Comparison of ENCODE assay signal across 10 cellular contexts in the genomic region with DNA sequence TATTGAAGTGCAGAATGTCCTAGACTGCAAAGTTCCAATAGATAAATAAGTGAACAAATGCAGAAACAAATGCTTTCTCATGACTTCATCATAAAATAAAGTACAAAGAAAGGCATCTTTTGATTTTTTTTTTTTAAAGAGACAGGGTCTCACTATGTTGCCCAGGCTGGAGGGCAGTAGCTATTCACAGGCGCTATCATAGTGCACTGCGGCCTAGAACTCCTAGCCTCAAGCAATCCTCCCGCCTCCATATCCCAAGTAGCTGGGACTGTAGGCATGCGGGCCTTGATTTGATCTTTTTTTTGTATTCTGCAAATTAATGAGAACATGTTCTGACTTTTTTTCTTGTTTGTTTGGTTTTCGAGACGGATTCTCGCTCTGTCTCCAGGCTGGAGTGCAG. TPM values are rescaled to one million over a fixed set of nuclear protein-coding genes. Genes with fewer than 3 reads are reported as not detected.
DNase-seq lines count a peak whose midpoint lies in the region; ATAC-seq, FAIRE-seq and TF ChIP-seq lines count a peak whose summit lies in the region.
"Had no signal": no experiment of that assay in that cellular context is flagged by ENCODE, and none has a peak within 500 bp of the region (broad histone marks: within the 10 kb centered on the region; RNA-seq: fewer than 3 reads in every experiment).

No MANE protein-coding gene starts in this region.

- H3K9me3 ChIP-seq in OCI-LY1 (ENCODE audit: low read length) (no peaks in the 10 kb centered on the region), endothelial cell of umbilical vein (replicated peaks; ENCODE audit: control insufficient read depth, insufficient read depth, low read length) (no peaks in the 10 kb centered on the region), skeletal muscle satellite cell (replicated peaks; ENCODE audit: low read length) (no peaks in the 10 kb centered on the region)

- H3K27ac ChIP-seq in OCI-LY1 (ENCODE audit: low read depth, low read length, poor library complexity, severe bottlenecking) (no peak overlapping the region), endothelial cell of umbilical vein (ENCODE audit: insufficient read depth, low read depth, low read length) (no peak overlapping the region)

- no peaks in the 10 kb centered on the region for H3K9me3 Mint-ChIP-seq in activated CD4-positive, alpha-beta T cell treated with anti-CD3 and anti-CD28 coated beads, Interleukin-2, amount 10 ng/mL, durations not matched to agents 24 days and 14 days

- no peak for ATAC-seq in HG03521 (IDR thresholded peaks at IDR 0.05; ENCODE audit: unreplicated experiment)

- dilution Hi-C loops in endothelial cell of umbilical vein (cut with MboI; ENCODE audit: extremely low pct_ligation_motif_present, low sequenced_read_pairs) = no loop called here

- TF ChIP-seq POLR2A in endothelial cell of umbilical vein (IDR thresholded peaks at IDR 0.05; ENCODE audit: low read depth, low read length) = no peak

- no peaks in the 10 kb centered on the region for H3F3A ChIP-seq in OCI-LY1 (ENCODE audit: insufficient read depth, low read length)

- DNase-seq in activated CD4-positive, alpha-beta T cell treated with anti-CD3 and anti-CD28 coated beads, Interleukin-2, amount 10 ng/mL, durations not matched to agents 24 days and 14 days = no peak
- DNase-seq in activated CD4-positive, alpha-beta T cell treated with anti-CD3 and anti-CD28 coated beads for 1 hour = no peak
- DNase-seq in endothelial cell of umbilical vein (ENCODE audit: low read depth, low spot score) = no peak
- no peak for DNase-seq in NCI-H1048 (lab: John Stamatoyannopoulos, UW)
- no peak for DNase-seq in NCI-H1694 treated with DMSO at 0.1 percent for 48 hours (lab: John Stamatoyannopoulos, UW)
- DNase-seq: effector CD4-positive, alpha-beta T cell; NCI-H524 had no signal

- BruUV-seq in endothelial cell of umbilical vein (replicated peaks; lab: Mats Ljungman, UMichigan) = no TSS peak

- peaks cover 35% of the 10 kb centered on the region for H3K4me1 Mint-ChIP-seq in activated CD4-positive, alpha-beta T cell treated with anti-CD3 and anti-CD28 coated beads, Interleukin-2, amount 10 ng/mL, durations not matched to agents 24 days and 14 days

- H3K36me3 Mint-ChIP-seq in activated CD4-positive, alpha-beta T cell treated with anti-CD3 and anti-CD28 coated beads, Interleukin-2, amount 10 ng/mL, durations not matched to agents 24 days and 14 days (ENCODE audit: low read depth) = peaks cover 23% of the 10 kb centered on the region

- H3K4me2 ChIP-seq in OCI-LY1 (ENCODE audit: low read length) = peak overlapping the region; percentile 87; the same call in 1 of the 2 replicates
- H3K4me2 ChIP-seq in endothelial cell of umbilical vein (ENCODE audit: insufficient read depth, low read length) = peak overlapping the region; percentile 96
- peak overlapping the region; percentile 75 for H3K4me2 ChIP-seq in skeletal muscle satellite cell (ENCODE audit: low read length)

- H2AFZ ChIP-seq in OCI-LY1 (ENCODE audit: low read length) (no peak overlapping the region), endothelial cell of umbilical vein (ENCODE audit: low read depth, low read length) (no peak overlapping the region)

- FAIRE-seq in endothelial cell of umbilical vein (lab: Jason Lieb, UNC) = no peak

- H3K27me3 ChIP-seq in OCI-LY1 (ENCODE audit: insufficient read depth, low read length) (no peaks in the 10 kb centered on the region), endothelial cell of umbilical vein (ENCODE audit: control insufficient read depth in 2 of 2, insufficient read depth in 2 of 2, low read length in 2 of 2) (no peaks in the 10 kb centered on the region), skeletal muscle satellite cell (ENCODE audit: control insufficient read depth, insufficient read depth, low read length) (no peaks in the 10 kb centered on the region)

- H3K9ac ChIP-seq in OCI-LY1 (ENCODE audit: low read length) (no peak overlapping the region), endothelial cell of umbilical vein (replicated peaks; ENCODE audit: extremely low read depth, insufficient read depth, low read length) (no peak overlapping the region), skeletal muscle satellite cell (ENCODE audit: low read depth, low read length) (peak overlapping the region; percentile 100)

- H3K27ac Mint-ChIP-seq in activated CD4-positive, alpha-beta T cell treated with anti-CD3 and anti-CD28 coated beads, Interleukin-2, amount 10 ng/mL, durations not matched to agents 24 days and 14 days = no peak overlapping the region

- intact Hi-C loops in activated CD4-positive, alpha-beta T cell treated with anti-CD3 and anti-CD28 coated beads, Interleukin-2, amount 10 ng/mL, durations not matched to agents 24 days and 14 days (cut with micrococcal nuclease) = loop anchor here (5.0 kb wide), 3 partner anchors 137 to 267 kb away; a partner anchor contains a TSS
- intact Hi-C loops in endothelial cell of umbilical vein (cut with micrococcal nuclease) = no loop called here

- CTCF ChIA-PET in endothelial cell of umbilical vein (lab: Charles Lee) = interaction anchor here (0.7 to 1.0 kb wide), 2 partner anchors 20 to 34 kb away, joined by 3 read pairs; no protein-coding TSS in a partner anchor

- H3K9me1 ChIP-seq in endothelial cell of umbilical vein (replicated peaks; ENCODE audit: control insufficient read depth, extremely low read depth, insufficient read depth, low read length) = no peaks in the 10 kb centered on the region

- no peaks in the 10 kb centered on the region for H3K9me2 ChIP-seq in OCI-LY1 (ENCODE audit: low read depth, low read length)

- H3K36me3 ChIP-seq in OCI-LY1 (ENCODE audit: insufficient read depth, low read length) (peaks cover 6% of the 10 kb centered on the region; the same call in 1 of the 2 replicates), endothelial cell of umbilical vein (ENCODE audit: control insufficient read depth in 2 of 2, extremely low read depth in 1 of 2, insufficient read depth in 2 of 2, low read length in 2 of 2) (peaks cover 0 to 2% of the 10 kb centered on the region in 2 experiments), skeletal muscle satellite cell (ENCODE audit: insufficient read depth, low read length) (peaks cover 2% of the 10 kb centered on the region)

- POLR2A ChIA-PET in endothelial cell of umbilical vein (lab: Charles Lee) = no interaction called here

- TF ChIP-seq CTCF in OCI-LY1 (IDR thresholded peaks at IDR 0.05; ENCODE audit: low read length) (no peak), endothelial cell of umbilical vein (IDR thresholded peaks at IDR 0.05; ENCODE audit: extremely low read depth in 1 of 2, insufficient read depth in 1 of 2, low read depth in 1 of 2, low read length in 2 of 2) (no peak)

- peak overlapping the region; percentile 45 for H3K4me3 Mint-ChIP-seq in activated CD4-positive, alpha-beta T cell treated with anti-CD3 and anti-CD28 coated beads, Interleukin-2, amount 10 ng/mL, durations not matched to agents 24 days and 14 days

- no peaks in the 10 kb centered on the region for H3K27me3 Mint-ChIP-seq in activated CD4-positive, alpha-beta T cell treated with anti-CD3 and anti-CD28 coated beads, Interleukin-2, amount 10 ng/mL, durations not matched to agents 24 days and 14 days

- H3K79me2 ChIP-seq in OCI-LY1 (ENCODE audit: insufficient read depth, low read length) = peaks cover 70% of the 10 kb centered on the region
- peaks cover 71% of the 10 kb centered on the region for H3K79me2 ChIP-seq in endothelial cell of umbilical vein (ENCODE audit: control insufficient read depth, insufficient read depth, low read length)

- H3K4me3 ChIP-seq in OCI-LY1 (ENCODE audit: low read depth, low read length, poor library complexity, severe bottlenecking) (no peak overlapping the region), endothelial cell of umbilical vein (replicated peaks in 1 of 3; ENCODE audit: insufficient read depth in 1 of 3, low read depth in 1 of 3, low read length in 3 of 3) (peak overlapping the region in 1 of 3 experiments; percentile 90), skeletal muscle satellite cell (ENCODE audit: low read length) (peak overlapping the region; percentile 91)

- H3K4me1 ChIP-seq in OCI-LY1 (ENCODE audit: insufficient read depth, low read length, severe bottlenecking) = peaks cover 26% of the 10 kb centered on the region
- peaks cover 19% of the 10 kb centered on the region for H3K4me1 ChIP-seq in endothelial cell of umbilical vein (ENCODE audit: control insufficient read depth, extremely low read depth, insufficient read depth, low read length)
- peaks cover 42% of the 10 kb centered on the region for H3K4me1 ChIP-seq in skeletal muscle satellite cell (ENCODE audit: control insufficient read depth, insufficient read depth, low read length)

- H4K20me1 ChIP-seq in OCI-LY1 (ENCODE audit: insufficient read depth, low read length) (no peaks in the 10 kb centered on the region), endothelial cell of umbilical vein (replicated peaks; ENCODE audit: control insufficient read depth, extremely low read depth, insufficient read depth, low read length) (peaks cover 5% of the 10 kb centered on the region)

RNA-seq across cellular contexts. Expression of a gene that starts 2.4 kb away (rescaled TPM):
- 147 and 150 TPM in 2 replicates for total RNA-seq in activated CD4-positive, alpha-beta T cell treated with anti-CD3 and anti-CD28 coated beads, Interleukin-2, amount 10 ng/mL, durations not matched to agents 24 days and 14 days
- 168 and 172 TPM in 2 replicates for total RNA-seq in endothelial cell of umbilical vein
- polyA plus RNA-seq in endothelial cell of umbilical vein = 180 and 188 TPM in 2 replicates
- polyA plus RNA-seq in endothelial cell of umbilical vein (2011; cell fraction: cytosol; rRNA removed) = 184 and 190 TPM in 2 replicates
- 83.4 and 98.1 TPM in 2 replicates for polyA plus RNA-seq in endothelial cell of umbilical vein (2011; cell fraction: nucleus; rRNA removed)
- 138 and 176 TPM in 2 replicates for polyA plus RNA-seq in endothelial cell of umbilical vein (2012)
- polyA minus RNA-seq in endothelial cell of umbilical vein = 185 and 191 TPM in 2 replicates
- 49.5 TPM for polyA minus RNA-seq in endothelial cell of umbilical vein (2011; cell fraction: cytosol; rRNA and poly(A)+ RNA removed)
- polyA minus RNA-seq in endothelial cell of umbilical vein (2011; cell fraction: nucleus; rRNA and poly(A)+ RNA removed) = 38.0 and 59.9 TPM in 2 replicates
- total RNA-seq in skeletal muscle satellite cell (2012; rRNA removed) = 161 and 162 TPM in 2 replicates

RNA-seq across cellular contexts. Expression of a gene that starts 8.9 kb away (rescaled TPM):
- total RNA-seq in activated CD4-positive, alpha-beta T cell treated with anti-CD3 and anti-CD28 coated beads, Interleukin-2, amount 10 ng/mL, durations not matched to agents 24 days and 14 days = 17.6 and 19.1 TPM in 2 replicates
- total RNA-seq in endothelial cell of umbilical vein = 16.7 and 17.0 TPM in 2 replicates
- 26.5 and 28.7 TPM in 2 replicates for polyA plus RNA-seq in endothelial cell of umbilical vein
- 30.0 and 32.2 TPM in 2 replicates for polyA plus RNA-seq in endothelial cell of umbilical vein (2011; cell fraction: cytosol; rRNA removed)
- polyA plus RNA-seq in endothelial cell of umbilical vein (2011; cell fraction: nucleus; rRNA removed) = 31.6 and 32.7 TPM in 2 replicates
- polyA plus RNA-seq in endothelial cell of umbilical vein (2012) = 21.6 and 26.2 TPM in 2 replicates
- 24.4 and 30.5 TPM in 2 replicates for polyA minus RNA-seq in endothelial cell of umbilical vein
- 9.1 TPM for polyA minus RNA-seq in endothelial cell of umbilical vein (2011; cell fraction: cytosol; rRNA and poly(A)+ RNA removed)
- 7.5 and 11.7 TPM in 2 replicates for polyA minus RNA-seq in endothelial cell of umbilical vein (2011; cell fraction: nucleus; rRNA and poly(A)+ RNA removed)
- total RNA-seq in skeletal muscle satellite cell (2012; rRNA removed) = 31.2 and 40.6 TPM in 2 replicates

RNA-seq across cellular contexts. Expression of a gene that starts 32.8 kb away (rescaled TPM):
- 1.3 and 1.7 TPM in 2 replicates for total RNA-seq in activated CD4-positive, alpha-beta T cell treated with anti-CD3 and anti-CD28 coated beads, Interleukin-2, amount 10 ng/mL, durations not matched to agents 24 days and 14 days
- 183 and 227 TPM in 2 replicates for total RNA-seq in endothelial cell of umbilical vein
- polyA plus RNA-seq in endothelial cell of umbilical vein = 99.7 and 109 TPM in 2 replicates
- 69.9 and 75.8 TPM in 2 replicates for polyA plus RNA-seq in endothelial cell of umbilical vein (2011; cell fraction: cytosol; rRNA removed)
- 320 and 340 TPM in 2 replicates for polyA plus RNA-seq in endothelial cell of umbilical vein (2011; cell fraction: nucleus; rRNA removed)
- 99.4 and 105 TPM in 2 replicates for polyA plus RNA-seq in endothelial cell of umbilical vein (2012)
- 149 and 151 TPM in 2 replicates for polyA minus RNA-seq in endothelial cell of umbilical vein
- 4.6 TPM for polyA minus RNA-seq in endothelial cell of umbilical vein (2011; cell fraction: cytosol; rRNA and poly(A)+ RNA removed)
- polyA minus RNA-seq in endothelial cell of umbilical vein (2011; cell fraction: nucleus; rRNA and poly(A)+ RNA removed) = 155 and 169 TPM in 2 replicates
- 107 and 124 TPM in 2 replicates for total RNA-seq in skeletal muscle satellite cell (2012; rRNA removed)

RNA-seq across cellular contexts. Expression of a gene that starts 43.6 kb away (rescaled TPM):
- 13.0 and 14.1 TPM in 2 replicates for total RNA-seq in activated CD4-positive, alpha-beta T cell treated with anti-CD3 and anti-CD28 coated beads, Interleukin-2, amount 10 ng/mL, durations not matched to agents 24 days and 14 days
- total RNA-seq in endothelial cell of umbilical vein = 18.9 and 20.4 TPM in 2 replicates
- polyA plus RNA-seq in endothelial cell of umbilical vein = 34.6 and 42.3 TPM in 2 replicates
- polyA plus RNA-seq in endothelial cell of umbilical vein (2011; cell fraction: cytosol; rRNA removed) = 24.6 and 29.6 TPM in 2 replicates
- polyA plus RNA-seq in endothelial cell of umbilical vein (2011; cell fraction: nucleus; rRNA removed) = 52.0 and 52.3 TPM in 2 replicates
- 15.3 and 19.7 TPM in 2 replicates for polyA plus RNA-seq in endothelial cell of umbilical vein (2012)
- polyA minus RNA-seq in endothelial cell of umbilical vein = 31.0 and 41.1 TPM in 2 replicates
- polyA minus RNA-seq in endothelial cell of umbilical vein (2011; cell fraction: cytosol; rRNA and poly(A)+ RNA removed) = not detected
- 25.1 and 26.5 TPM in 2 replicates for polyA minus RNA-seq in endothelial cell of umbilical vein (2011; cell fraction: nucleus; rRNA and poly(A)+ RNA removed)
- 3.9 and 4.6 TPM in 2 replicates for total RNA-seq in skeletal muscle satellite cell (2012; rRNA removed)

RNA-seq across cellular contexts. Expression of a gene that starts 47.4 kb away (rescaled TPM):
- 0.38 and 0.65 TPM in 2 replicates for total RNA-seq in activated CD4-positive, alpha-beta T cell treated with anti-CD3 and anti-CD28 coated beads, Interleukin-2, amount 10 ng/mL, durations not matched to agents 24 days and 14 days
- total RNA-seq in endothelial cell of umbilical vein = 0.60 and 1.1 TPM in 2 replicates
- polyA plus RNA-seq in endothelial cell of umbilical vein = 0.29 TPM in 1 of 2 replicates, not detected in the other
- polyA plus RNA-seq in endothelial cell of umbilical vein (2011; cell fraction: cytosol; rRNA removed) = 0.08 TPM in 1 of 2 replicates, not detected in the other
- polyA plus RNA-seq in endothelial cell of umbilical vein (2011; cell fraction: nucleus; rRNA removed) = 0.18 TPM in 1 of 2 replicates, not detected in the other
- polyA plus RNA-seq in endothelial cell of umbilical vein (2012) = not detected in 2 replicates
- polyA minus RNA-seq in endothelial cell of umbilical vein = 0.32 TPM in 1 of 2 replicates, not detected in the other
- polyA minus RNA-seq in endothelial cell of umbilical vein (2011; cell fraction: cytosol; rRNA and poly(A)+ RNA removed) = not detected
- 0.72 TPM in 2 replicates for polyA minus RNA-seq in endothelial cell of umbilical vein (2011; cell fraction: nucleus; rRNA and poly(A)+ RNA removed)
- total RNA-seq in skeletal muscle satellite cell (2012; rRNA removed) = not detected in 2 replicates

Comparison
In these comparisons a context has a peak if more than half of its experiments do, and no peak if none do; other contexts are left out.
1. RNA of a gene that starts 32.8 kb away (total RNA-seq): 183 to 227 TPM in endothelial cell of umbilical vein; 1.3 to 1.7 TPM in activated CD4-positive, alpha-beta T cell treated with anti-CD3 and anti-CD28 coated beads, Interleukin-2, amount 10 ng/mL, durations not matched to agents 24 days and 14 days; every median in the first group is over 10 times any median in the second.
2. Peak in every context shown above with its lines, with median percentiles within 50 percentile points of each other: H3K4me2 ChIP-seq.